In genomic region chr1:111620412-111620971, GRCh38 we compare ENCODE assay signal across 8 cellular contexts. TPM values are rescaled to one million over a fixed set of nuclear protein-coding genes. Genes with fewer than 3 reads are reported as not detected.
A peak's percentile ranks its signal among the peaks of the same experiment; 100 is the strongest.
DNase-seq lines count a peak whose midpoint lies in the region; ATAC-seq and TF ChIP-seq lines count a peak whose summit lies in the region.

No MANE protein-coding gene starts in this region.

- H3K9ac ChIP-seq in OCI-LY3 (ENCODE audit: low read length) (peak overlapping the region; percentile 91), muscle layer of colon (ENCODE audit: low read length) (peak overlapping the region; percentile 94)

- no peaks in the 10 kb centered on the region for H3K27me3 ChIP-seq in CD4-positive, alpha-beta T cell (ENCODE audit: control insufficient read depth, insufficient read depth, low read length)
- H3K27me3 ChIP-seq in OCI-LY3 (ENCODE audit: low read depth, low read length) (no peaks in the 10 kb centered on the region), muscle layer of colon (ENCODE audit: control insufficient read depth in 1 of 2, insufficient read depth in 2 of 2, low read length in 2 of 2) (no peaks in the 10 kb centered on the region)

- peak overlapping the region; percentile 96 for H3K4me2 ChIP-seq in OCI-LY3 (ENCODE audit: low read length)

- H3K27ac ChIP-seq in CD4-positive, alpha-beta T cell (ENCODE audit: low read depth, low read length), result peak overlapping the region; percentile 90
- peak overlapping the region; percentile 100 for H3K27ac ChIP-seq in OCI-LY3 (ENCODE audit: low read length)
- peak overlapping the region; percentile 87 for H3K27ac ChIP-seq in muscle layer of colon (ENCODE audit: low read depth, low read length)

- peak overlapping the region; percentile 95 for H3K27ac Mint-ChIP-seq in CD4-positive, alpha-beta T cell
- peak overlapping the region; percentile 92 for H3K27ac Mint-ChIP-seq in dendritic cell treated with granulocyte-macrophage colony-stimulating factor and Interleukin-4, amounts not matched to agents 40 ng/mL and 50 ng/mL, for 4 days

- no peaks in the 10 kb centered on the region for H3K9me3 ChIP-seq in CD4-positive, alpha-beta T cell (ENCODE audit: control insufficient read depth, low read length)
- H3K9me3 ChIP-seq in OCI-LY3 (ENCODE audit: insufficient read depth, low read length) (no peaks in the 10 kb centered on the region), muscle layer of colon (ENCODE audit: low read length) (no peaks in the 10 kb centered on the region)

- peak; percentile 11 for ATAC-seq in CD4-positive, alpha-beta T cell (ENCODE audit: poor library complexity)
- peak; percentile 28 for ATAC-seq in GM21717 (IDR thresholded peaks at IDR 0.05; ENCODE audit: unreplicated experiment)
- no peak for ATAC-seq in HG03097 (IDR thresholded peaks at IDR 0.05; ENCODE audit: low FRiP score, unreplicated experiment)

- H3K4me3 ChIP-seq in OCI-LY3 (ENCODE audit: low read length), result peak overlapping the region; percentile 95
- H3K4me3 ChIP-seq in muscle layer of colon (ENCODE audit: low read depth in 1 of 2, low read length in 2 of 2), result peak overlapping the region; percentile 76 to 81

- H4K20me1 ChIP-seq in OCI-LY3 (ENCODE audit: insufficient read depth, low read length), result peaks cover 46% of the 10 kb centered on the region

- peak in 1 of 10 experiments; percentile 21 for DNase-seq in CD4-positive, alpha-beta T cell
- DNase-seq in NCI-H1436 (lab: John Stamatoyannopoulos, UW) (no peak), GDM1 (lab: John Stamatoyannopoulos, UW) (no peak)

- H3K4me1 ChIP-seq in OCI-LY3 (ENCODE audit: low read length), result peaks cover 74% of the 10 kb centered on the region
- H3K4me1 ChIP-seq in muscle layer of colon (ENCODE audit: insufficient read depth, low read length), result peaks cover 37% of the 10 kb centered on the region

- H3K79me2 ChIP-seq in OCI-LY3 (ENCODE audit: low read length), result peaks cover 76% of the 10 kb centered on the region

- POLR2A ChIA-PET in CD4-positive, alpha-beta T cell (lab: Charles Lee), result interaction anchor here (1.2 to 11.6 kb wide), 12 partner anchors 8 to 112 kb away, joined by 3 to 116 read pairs (median 8); no protein-coding TSS in a partner anchor

- H2AFZ ChIP-seq in OCI-LY3 (ENCODE audit: low read depth, low read length), result no peak overlapping the region

- H3K27me3 Mint-ChIP-seq in CD4-positive, alpha-beta T cell, result no peaks in the 10 kb centered on the region
- no peaks in the 10 kb centered on the region for H3K27me3 Mint-ChIP-seq in dendritic cell treated with granulocyte-macrophage colony-stimulating factor and Interleukin-4, amounts not matched to agents 40 ng/mL and 50 ng/mL, for 4 days

- intact Hi-C loops in CD4-positive, alpha-beta T cell (cut with DNase I, micrococcal nuclease), result loop anchor here (2.0 to 10.0 kb wide), 3 partner anchors 28 to 46 kb away; no protein-coding TSS in a partner anchor
- intact Hi-C loops in dendritic cell treated with granulocyte-macrophage colony-stimulating factor and Interleukin-4, amounts not matched to agents 40 ng/mL and 50 ng/mL, for 4 days (cut with micrococcal nuclease), result loop anchor here (2.0 kb wide), 2 partner anchors 28 to 112 kb away; no protein-coding TSS in a partner anchor

- TF ChIP-seq CTCF in CD4-positive, alpha-beta T cell (IDR thresholded peaks at IDR 0.05), result no peak
- TF ChIP-seq CTCF in OCI-LY3 (IDR thresholded peaks at IDR 0.05; ENCODE audit: low read depth, low read length), result no peak

- peaks cover 84% of the 10 kb centered on the region for H3K4me1 Mint-ChIP-seq in CD4-positive, alpha-beta T cell (ENCODE audit: low read depth)
- H3K4me1 Mint-ChIP-seq in dendritic cell treated with granulocyte-macrophage colony-stimulating factor and Interleukin-4, amounts not matched to agents 40 ng/mL and 50 ng/mL, for 4 days (ENCODE audit: low read depth), result peaks cover 72% of the 10 kb centered on the region

- H3K36me3 ChIP-seq in OCI-LY3 (replicated peaks; ENCODE audit: low read depth, low read length) (peaks cover 15% of the 10 kb centered on the region), muscle layer of colon (ENCODE audit: insufficient read depth, low read length) (no peaks in the 10 kb centered on the region)

- H3K9me3 Mint-ChIP-seq in CD4-positive, alpha-beta T cell, result no peaks in the 10 kb centered on the region
- H3K9me3 Mint-ChIP-seq in dendritic cell treated with granulocyte-macrophage colony-stimulating factor and Interleukin-4, amounts not matched to agents 40 ng/mL and 50 ng/mL, for 4 days, result no peaks in the 10 kb centered on the region

- peak overlapping the region; percentile 98 for H3K4me3 Mint-ChIP-seq in CD4-positive, alpha-beta T cell
- H3K4me3 Mint-ChIP-seq in dendritic cell treated with granulocyte-macrophage colony-stimulating factor and Interleukin-4, amounts not matched to agents 40 ng/mL and 50 ng/mL, for 4 days, result peak overlapping the region; percentile 87

- peaks cover 31% of the 10 kb centered on the region for H3K36me3 Mint-ChIP-seq in CD4-positive, alpha-beta T cell (ENCODE audit: low read depth)
- H3K36me3 Mint-ChIP-seq in dendritic cell treated with granulocyte-macrophage colony-stimulating factor and Interleukin-4, amounts not matched to agents 40 ng/mL and 50 ng/mL, for 4 days (ENCODE audit: low read depth), result peaks cover 38% of the 10 kb centered on the region

- CTCF ChIA-PET in CD4-positive, alpha-beta T cell (lab: Charles Lee), result interaction anchor here (1.2 to 4.5 kb wide), 3 partner anchors 17 to 113 kb away, joined by 3 to 14 read pairs (median 7); no protein-coding TSS in a partner anchor

RNA-seq across cellular contexts. Expression of gene RAP1A, which starts 0.9 kb away (rescaled TPM):
- 10 to 100 TPM; 63.8 to 67.1 TPM for total RNA-seq in CD4-positive, alpha-beta T cell
